ENCODE assay signal across 12 cellular contexts in genomic region chr12:106976013-106976658, GRCh38. TPM values are rescaled to one million over a fixed set of nuclear protein-coding genes. Genes with fewer than 3 reads are reported as not detected.
DNase-seq lines count a peak whose midpoint lies in the region; ATAC-seq, FAIRE-seq and TF ChIP-seq lines count a peak whose summit lies in the region.
"Had no signal": no experiment of that assay in that cellular context is flagged by ENCODE, and none has a peak within 500 bp of the region (broad histone marks: within the 10 kb centered on the region; RNA-seq: fewer than 3 reads in every experiment).

No MANE protein-coding gene starts in this region.

- H3K27ac ChIP-seq in endothelial cell of umbilical vein (ENCODE audit: insufficient read depth, low read depth, low read length): peak overlapping the region; percentile 4
- H3K27ac ChIP-seq: KMS-11 had no signal

- H3K9ac ChIP-seq in endothelial cell of umbilical vein (replicated peaks; ENCODE audit: extremely low read depth, insufficient read depth, low read length): no peak overlapping the region
- H3K9ac ChIP-seq: KMS-11 had no signal

- peak; percentile 84 for ATAC-seq in mucosa of descending colon
- ATAC-seq in HG03108 (IDR thresholded peaks at IDR 0.05; ENCODE audit: unreplicated experiment): no peak

- CTCF ChIA-PET in endothelial cell of umbilical vein (lab: Charles Lee): interaction anchor here (3.1 kb wide), 1 partner anchor 20 kb away, joined by 10 read pairs; the partner anchor contains the start of gene TMEM263
- CTCF ChIA-PET in activated CD4-positive, alpha-beta memory T cell treated with anti-CD3 and anti-CD28 coated beads, Interleukin-2, amount 10 ng/mL, durations not matched to agents 7 days and 5 days (lab: Charles Lee): no interaction called here

- POLR2A ChIA-PET in endothelial cell of umbilical vein (lab: Charles Lee): interaction anchor here (1.1 to 1.2 kb wide), 2 partner anchors 11 to 20 kb away, joined by 3 to 10 read pairs; partner anchors contain the start of genes MTERF2 and TMEM263
- POLR2A ChIA-PET in activated CD4-positive, alpha-beta memory T cell treated with anti-CD3 and anti-CD28 coated beads, Interleukin-2, amount 10 ng/mL, durations not matched to agents 7 days and 5 days (lab: Charles Lee): no interaction called here

- peaks cover 28% of the 10 kb centered on the region for H3K36me3 Mint-ChIP-seq in activated CD4-positive, alpha-beta memory T cell treated with anti-CD3 and anti-CD28 coated beads, Interleukin-2, amount 10 ng/mL, durations not matched to agents 7 days and 5 days (ENCODE audit: low read depth)

- H3K79me2 ChIP-seq in endothelial cell of umbilical vein (ENCODE audit: control insufficient read depth, insufficient read depth, low read length): peaks cover 1% of the 10 kb centered on the region

- no peaks in the 10 kb centered on the region for H3K9me3 Mint-ChIP-seq in activated CD4-positive, alpha-beta memory T cell treated with anti-CD3 and anti-CD28 coated beads, Interleukin-2, amount 10 ng/mL, durations not matched to agents 7 days and 5 days
- H3K9me3 Mint-ChIP-seq: T-helper 1 cell treated with Interleukin-12 subunit alpha and Interleukin-12 subunit beta and Interleukin-4 antibody, amounts not matched to agents 30 μg/mL and 1 μg/mL, for 36 hours had no signal

- no peak overlapping the region for H3K4me3 Mint-ChIP-seq in activated CD4-positive, alpha-beta memory T cell treated with anti-CD3 and anti-CD28 coated beads, Interleukin-2, amount 10 ng/mL, durations not matched to agents 7 days and 5 days
- H3K4me3 Mint-ChIP-seq: T-helper 1 cell treated with Interleukin-12 subunit alpha and Interleukin-12 subunit beta and Interleukin-4 antibody, amounts not matched to agents 30 μg/mL and 1 μg/mL, for 36 hours had no signal

- BruUV-seq in endothelial cell of umbilical vein (replicated peaks; lab: Mats Ljungman, UMichigan): no TSS peak

- H3K4me2 ChIP-seq in endothelial cell of umbilical vein (ENCODE audit: insufficient read depth, low read length): no peak overlapping the region
- H3K4me2 ChIP-seq: KMS-11 had no signal

- no peaks in the 10 kb centered on the region for H3K4me1 Mint-ChIP-seq in activated CD4-positive, alpha-beta memory T cell treated with anti-CD3 and anti-CD28 coated beads, Interleukin-2, amount 10 ng/mL, durations not matched to agents 7 days and 5 days

- TF ChIP-seq CTCF in AG10803 (conservative IDR thresholded peaks at IDR 0.05; ENCODE audit: low read length) (no peak), endothelial cell of umbilical vein (IDR thresholded peaks at IDR 0.05; ENCODE audit: extremely low read depth in 1 of 2, insufficient read depth in 1 of 2, low read depth in 1 of 2, low read length in 2 of 2) (no peak), mucosa of descending colon (IDR thresholded peaks at IDR 0.05) (no peak)

- H3K27me3 Mint-ChIP-seq in activated CD4-positive, alpha-beta memory T cell treated with anti-CD3 and anti-CD28 coated beads, Interleukin-2, amount 10 ng/mL, durations not matched to agents 7 days and 5 days: no peaks in the 10 kb centered on the region

- DNase-seq in AG10803 (ENCODE audit: low read depth) (peak; percentile 40), NCI-H226 (peak; percentile 58), endothelial cell of umbilical vein (ENCODE audit: low read depth, low spot score) (peak; percentile 82), mucosa of descending colon (no peak), mucosa of gallbladder (ENCODE audit: low spot score) (no peak)
- no peak for DNase-seq in activated CD4-positive, alpha-beta T cell treated with anti-CD3 and anti-CD28 coated beads, Interleukin-2, amount 50 U/mL, for 48 hours
- DNase-seq in activated CD4-positive, alpha-beta memory T cell treated with anti-CD3 and anti-CD28 coated beads, Interleukin-2, amount 10 ng/mL, durations not matched to agents 7 days and 5 days: no peak
- DNase-seq: C1 segment of cervical spinal cord had no signal

- peaks cover 8% of the 10 kb centered on the region for H4K20me1 ChIP-seq in endothelial cell of umbilical vein (replicated peaks; ENCODE audit: control insufficient read depth, extremely low read depth, insufficient read depth, low read length)

- no peak for FAIRE-seq in endothelial cell of umbilical vein (lab: Jason Lieb, UNC)
- FAIRE-seq: colon had no signal

- H3K27me3 ChIP-seq in endothelial cell of umbilical vein (ENCODE audit: control insufficient read depth in 2 of 2, insufficient read depth in 2 of 2, low read length in 2 of 2): no peaks in the 10 kb centered on the region

- peaks cover 2 to 11% of the 10 kb centered on the region in 2 experiments for H3K36me3 ChIP-seq in endothelial cell of umbilical vein (ENCODE audit: control insufficient read depth in 2 of 2, extremely low read depth in 1 of 2, insufficient read depth in 2 of 2, low read length in 2 of 2)
- no peaks in the 10 kb centered on the region for H3K36me3 ChIP-seq in mucosa of descending colon (ENCODE audit: low read depth)

- no peak overlapping the region for H2AFZ ChIP-seq in endothelial cell of umbilical vein (ENCODE audit: low read depth, low read length)

- H3K4me1 ChIP-seq in endothelial cell of umbilical vein (ENCODE audit: control insufficient read depth, extremely low read depth, insufficient read depth, low read length) (peaks cover 24% of the 10 kb centered on the region), mucosa of descending colon (ENCODE audit: low read depth) (peaks cover 31% of the 10 kb centered on the region)

- dilution Hi-C loops in endothelial cell of umbilical vein (cut with MboI; ENCODE audit: extremely low pct_ligation_motif_present, low sequenced_read_pairs): no loop called here

- TF ChIP-seq POLR2A in endothelial cell of umbilical vein (IDR thresholded peaks at IDR 0.05; ENCODE audit: low read depth, low read length): peak; percentile 36

- H3K4me3 ChIP-seq in AG10803 (ENCODE audit: low read length) (no peak overlapping the region), endothelial cell of umbilical vein (replicated peaks in 1 of 3; ENCODE audit: insufficient read depth in 1 of 3, low read depth in 1 of 3, low read length in 3 of 3) (no peak overlapping the region), mucosa of descending colon (no peak overlapping the region)

- no peaks in the 10 kb centered on the region for H3K9me1 ChIP-seq in endothelial cell of umbilical vein (replicated peaks; ENCODE audit: control insufficient read depth, extremely low read depth, insufficient read depth, low read length)

- intact Hi-C loops in endothelial cell of umbilical vein (cut with micrococcal nuclease): no loop called here
- intact Hi-C loops in mucosa of descending colon (cut with DNase I, micrococcal nuclease): no loop called here

- H3K9me3 ChIP-seq in endothelial cell of umbilical vein (replicated peaks; ENCODE audit: control insufficient read depth, insufficient read depth, low read length) (no peaks in the 10 kb centered on the region), mucosa of descending colon (no peaks in the 10 kb centered on the region)

- H3K27ac Mint-ChIP-seq in activated CD4-positive, alpha-beta memory T cell treated with anti-CD3 and anti-CD28 coated beads, Interleukin-2, amount 10 ng/mL, durations not matched to agents 7 days and 5 days: no peak overlapping the region
- H3K27ac Mint-ChIP-seq: T-helper 1 cell treated with Interleukin-12 subunit alpha and Interleukin-12 subunit beta and Interleukin-4 antibody, amounts not matched to agents 30 μg/mL and 1 μg/mL, for 36 hours had no signal

TF ChIP-seq in endothelial cell of umbilical vein, 7 proteins besides CTCF, POLR2A, EP300 and RAD21:
- TF ChIP-seq FOS (IDR thresholded peaks at IDR 0.05; ENCODE audit: borderline replicate concordance, insufficient read depth, low read length) (peak; percentile 54), POLR2AphosphoS5 (IDR thresholded peaks at IDR 0.05; ENCODE audit: insufficient read depth, low read depth, low read length) (peak; percentile 17), EZH2 (IDR thresholded peaks at IDR 0.05; ENCODE audit: borderline replicate concordance, low read depth, low read length, severe bottlenecking) (no peak), MYC (IDR thresholded peaks at IDR 0.05; ENCODE audit: low read depth, low read length) (no peak), MAX (IDR thresholded peaks at IDR 0.05; ENCODE audit: insufficient read depth, insufficient read length) (no peak), GATA2 (IDR thresholded peaks at IDR 0.05; ENCODE audit: insufficient read depth, insufficient read length, low read depth, low read length) (no peak), JUN (IDR thresholded peaks at IDR 0.05; ENCODE audit: borderline replicate concordance, insufficient read depth, insufficient read length, low read depth) (peak; percentile 32)

RNA-seq across cellular contexts. Expression of gene MTERF2, which starts 10.8 kb away (rescaled TPM):
- total RNA-seq in endothelial cell of umbilical vein (6.7 and 9.6 TPM in 2 replicates), mucosa of descending colon (10 to 100 TPM; 11.0 to 17.6 (median 12.0) TPM), mucosa of gallbladder (24.8 TPM)
- 2.2 and 3.4 TPM in 2 replicates for polyA plus RNA-seq in endothelial cell of umbilical vein
- 3.7 and 4.3 TPM in 2 replicates for polyA plus RNA-seq in endothelial cell of umbilical vein (2011; cell fraction: cytosol; rRNA removed)
- polyA plus RNA-seq in endothelial cell of umbilical vein (2011; cell fraction: nucleus; rRNA removed): 15.2 and 20.1 TPM in 2 replicates
- polyA plus RNA-seq in endothelial cell of umbilical vein (2012): 7.6 and 9.2 TPM in 2 replicates
- 3.3 and 4.6 TPM in 2 replicates for polyA minus RNA-seq in endothelial cell of umbilical vein
- 1.7 TPM for polyA minus RNA-seq in endothelial cell of umbilical vein (2011; cell fraction: cytosol; rRNA and poly(A)+ RNA removed)
- polyA minus RNA-seq in endothelial cell of umbilical vein (2011; cell fraction: nucleus; rRNA and poly(A)+ RNA removed): 6.0 and 6.7 TPM in 2 replicates
- total RNA-seq in activated CD4-positive, alpha-beta memory T cell treated with anti-CD3 and anti-CD28 coated beads, Interleukin-2, amount 10 ng/mL, durations not matched to agents 7 days and 5 days: 1 to 10 TPM; 5.5 to 6.4 TPM

RNA-seq across cellular contexts. Expression of gene TMEM263, which starts 20.4 kb away (rescaled TPM):
- 68.8 and 72.5 TPM in 2 replicates for total RNA-seq in endothelial cell of umbilical vein
- 15.7 and 22.5 TPM in 2 replicates for polyA plus RNA-seq in endothelial cell of umbilical vein
- 23.6 and 26.5 TPM in 2 replicates for polyA plus RNA-seq in endothelial cell of umbilical vein (2011; cell fraction: cytosol; rRNA removed)
- polyA plus RNA-seq in endothelial cell of umbilical vein (2011; cell fraction: nucleus; rRNA removed): 41.3 and 45.2 TPM in 2 replicates
- 54.3 and 64.4 TPM in 2 replicates for polyA plus RNA-seq in endothelial cell of umbilical vein (2012)
- polyA minus RNA-seq in endothelial cell of umbilical vein: 68.1 and 74.1 TPM in 2 replicates
- polyA minus RNA-seq in endothelial cell of umbilical vein (2011; cell fraction: cytosol; rRNA and poly(A)+ RNA removed): 28.9 TPM
- polyA minus RNA-seq in endothelial cell of umbilical vein (2011; cell fraction: nucleus; rRNA and poly(A)+ RNA removed): 47.7 and 51.8 TPM in 2 replicates
- total RNA-seq in mucosa of descending colon: 10 to 100 TPM; 20.3 to 38.6 (median 27.0) TPM
- total RNA-seq in mucosa of gallbladder: 49.4 TPM
- total RNA-seq in activated CD4-positive, alpha-beta memory T cell treated with anti-CD3 and anti-CD28 coated beads, Interleukin-2, amount 10 ng/mL, durations not matched to agents 7 days and 5 days: 10 to 100 TPM; 26.0 to 27.0 TPM

Comparison
In these comparisons a context has a peak if more than half of its experiments do, and no peak if none do; other contexts are left out.
1. DNase-seq: peak in AG10803 (single experiment), NCI-H226 (single experiment) and endothelial cell of umbilical vein (single experiment); none in mucosa of descending colon (0 of 3), mucosa of gallbladder (single experiment), activated CD4-positive, alpha-beta T cell treated with anti-CD3 and anti-CD28 coated beads, Interleukin-2, amount 50 U/mL, for 48 hours (0 of 2) and activated CD4-positive, alpha-beta memory T cell treated with anti-CD3 and anti-CD28 coated beads, Interleukin-2, amount 10 ng/mL, durations not matched to agents 7 days and 5 days (single experiment).